Comparison of ENCODE assay signal across 21 cellular contexts in the genomic region with DNA sequence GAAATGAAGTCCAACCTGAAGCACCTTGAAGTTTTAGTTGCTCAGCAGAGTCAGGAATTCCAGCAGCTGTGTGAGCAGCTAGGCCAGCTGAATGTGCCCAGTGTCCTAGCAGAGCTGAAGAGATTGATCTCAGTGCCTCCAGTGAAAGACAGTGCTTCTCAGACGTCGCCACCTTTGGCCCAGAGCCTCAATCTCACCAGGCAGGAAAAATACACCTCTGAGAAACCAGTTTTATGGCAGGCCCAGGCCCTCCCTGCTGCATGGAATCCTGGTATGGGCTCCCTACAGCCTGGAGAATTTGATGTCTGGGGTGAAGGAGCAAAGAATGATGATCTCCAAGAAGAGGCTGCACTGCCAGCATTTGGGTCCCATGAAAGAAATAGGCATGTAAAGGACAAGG.
"Had no signal": no experiment of that assay in that cellular context is flagged by ENCODE, and none has a peak within 500 bp of the region (broad histone marks: within the 10 kb centered on the region; RNA-seq: fewer than 3 reads in every experiment).

No MANE protein-coding gene starts in this region.

- ATAC-seq: activated CD4-positive, CD25-positive, alpha-beta regulatory T cell treated with anti-CD3 and anti-CD28 coated beads, Interleukin-2, amount 50 U/mL, for 24 hours; SK-N-SH treated with all-trans-retinoic acid at 6 μM for 48 hours; stimulated activated memory B cell treated with anti-CD40 and anti-IgM and Interleukin-4, amounts not matched to agents 10 μg/mL and 1 μg/mL and 100 μg/mL, for 72 hours; T-cell had no signal

- H3K4me3 ChIP-seq: dorsolateral prefrontal cortex, lung, ovary, right lobe of liver, spleen, thoracic aorta had no signal

- H3K4me3 Mint-ChIP-seq: activated naive CD8-positive, alpha-beta T cell treated with anti-CD3 and anti-CD28 coated beads, Interleukin-2, amount 10 ng/mL, durations not matched to agents 7 days and 5 days; brain; stimulated activated memory B cell treated with anti-CD40 and anti-IgM and Interleukin-4, amounts not matched to agents 10 μg/mL and 1 μg/mL and 100 μg/mL, for 72 hours; T-cell had no signal

- H3K27me3 Mint-ChIP-seq: activated naive CD8-positive, alpha-beta T cell treated with anti-CD3 and anti-CD28 coated beads, Interleukin-2, amount 10 ng/mL, durations not matched to agents 7 days and 5 days; brain; stimulated activated memory B cell treated with anti-CD40 and anti-IgM and Interleukin-4, amounts not matched to agents 10 μg/mL and 1 μg/mL and 100 μg/mL, for 72 hours had no signal

- H3K27me3 ChIP-seq: dorsolateral prefrontal cortex, ovary, right lobe of liver, spleen had no signal

- H3K36me3 Mint-ChIP-seq: activated naive CD8-positive, alpha-beta T cell treated with anti-CD3 and anti-CD28 coated beads, Interleukin-2, amount 10 ng/mL, durations not matched to agents 7 days and 5 days; brain; stimulated activated memory B cell treated with anti-CD40 and anti-IgM and Interleukin-4, amounts not matched to agents 10 μg/mL and 1 μg/mL and 100 μg/mL, for 72 hours; T-cell had no signal

- H3K9me3 ChIP-seq: ovary, right lobe of liver, spleen, thoracic aorta had no signal

- H3K27ac Mint-ChIP-seq: activated naive CD8-positive, alpha-beta T cell treated with anti-CD3 and anti-CD28 coated beads, Interleukin-2, amount 10 ng/mL, durations not matched to agents 7 days and 5 days; stimulated activated memory B cell treated with anti-CD40 and anti-IgM and Interleukin-4, amounts not matched to agents 10 μg/mL and 1 μg/mL and 100 μg/mL, for 72 hours; T-cell had no signal

- H3K36me3 ChIP-seq: ovary, right lobe of liver, spleen, thoracic aorta had no signal

- H3K27ac ChIP-seq: dorsolateral prefrontal cortex, right lobe of liver, spleen, thoracic aorta had no signal

- H3K4me1 Mint-ChIP-seq: stimulated activated memory B cell treated with anti-CD40 and anti-IgM and Interleukin-4, amounts not matched to agents 10 μg/mL and 1 μg/mL and 100 μg/mL, for 72 hours; T-cell had no signal

- H3K4me1 ChIP-seq: right lobe of liver, spleen had no signal

- DNase-seq: activated CD4-positive, alpha-beta T cell treated with anti-CD3 and anti-CD28 coated beads, Interleukin-2, amount 50 U/mL, for 48 hours; activated naive CD4-positive, alpha-beta T cell treated with Interleukin-2 at 50 U/mL for 16 hours; activated naive CD8-positive, alpha-beta T cell treated with anti-CD3 and anti-CD28 coated beads, Interleukin-2, amount 10 ng/mL, durations not matched to agents 7 days and 5 days; activated T-cell treated with anti-CD3 and anti-CD28 coated beads for 4 hours; central memory CD4-positive, alpha-beta T cell; foreskin fibroblast; hippocampal formation; midbrain; right lobe of liver; spleen; stimulated activated CD4-positive, alpha-beta T cell treated with anti-CD3 and anti-CD28 coated beads, Interleukin-4, amount 100 ng/mL, for 4 hours; T-cell; T1000 had no signal

- H3K9me3 Mint-ChIP-seq: activated naive CD8-positive, alpha-beta T cell treated with anti-CD3 and anti-CD28 coated beads, Interleukin-2, amount 10 ng/mL, durations not matched to agents 7 days and 5 days; stimulated activated memory B cell treated with anti-CD40 and anti-IgM and Interleukin-4, amounts not matched to agents 10 μg/mL and 1 μg/mL and 100 μg/mL, for 72 hours; T-cell had no signal
